ENCODE assay signal across 1 cellular context in genomic region chr1:32848354-32849063, GRCh38.
TF ChIP-seq lines count a peak whose summit lies in the region.

No MANE protein-coding gene starts in this region.

TF ChIP-seq in GM12878, 131 proteins besides CTCF, POLR2A, EP300 and RAD21 (continued from another document):
- TF ChIP-seq ZBTB40 (IDR thresholded peaks at IDR 0.05; ENCODE audit: borderline replicate concordance) (no peak), MEF2A (IDR thresholded peaks at IDR 0.05; ENCODE audit: insufficient read depth, low read depth, low read length) (peak; percentile 45; the same call in 1 of the 2 replicates), BCL3 (IDR thresholded peaks at IDR 0.05; ENCODE audit: borderline replicate concordance, insufficient read depth, low read depth, low read length, poor library complexity, severe bottlenecking) (no peak), IKZF2 (IDR thresholded peaks at IDR 0.05) (no peak), CREB1 (IDR thresholded peaks at IDR 0.05; ENCODE audit: low read depth) (0 out of 2 replicates have a peak, but pooled peaks have one; percentile 30), BMI1 (IDR thresholded peaks at IDR 0.05; ENCODE audit: borderline replicate concordance) (no peak), STAT1 (conservative IDR thresholded peaks at IDR 0.05) (no peak), TAF1 (IDR thresholded peaks at IDR 0.05; ENCODE audit: borderline replicate concordance, low read depth, low read length) (no peak), E2F4 (IDR thresholded peaks at IDR 0.05; ENCODE audit: low read depth, low read length) (no peak), MTA3 (IDR thresholded peaks at IDR 0.05; ENCODE audit: borderline replicate concordance, low read length) (no peak), SMAD1 (IDR thresholded peaks at IDR 0.05; ENCODE audit: low read depth, partially characterized antibody) (no peak), NR2F1 (conservative IDR thresholded peaks at IDR 0.05) (0 out of 2 replicates have a peak, but pooled peaks have one; percentile 16), CREM (IDR thresholded peaks at IDR 0.05; ENCODE audit: low read depth) (no peak), PRDM15 (CRISPR knock-in tag; IDR thresholded peaks at IDR 0.05) (no peak), WRNIP1 (IDR thresholded peaks at IDR 0.05; ENCODE audit: borderline replicate concordance, low read depth, low read length) (no peak), GABPA (IDR thresholded peaks at IDR 0.05; ENCODE audit: low read depth) (no peak), IKZF1 (conservative IDR thresholded peaks at IDR 0.05) (no peak), BRCA1 (IDR thresholded peaks at IDR 0.05; ENCODE audit: low read depth, low read length) (no peak), SPI1 (IDR thresholded peaks at IDR 0.05; ENCODE audit: borderline replicate concordance, insufficient read depth, low read depth, low read length) (no peak), NFIC (IDR thresholded peaks at IDR 0.05; ENCODE audit: low read depth, low read length) (peak; percentile 34; the same call in 1 of the 2 replicates), TCF12 (IDR thresholded peaks at IDR 0.05; ENCODE audit: low read depth, low read length) (no peak), NR2C1 (IDR thresholded peaks at IDR 0.05) (no peak), FOXM1 (IDR thresholded peaks at IDR 0.05; ENCODE audit: low read depth, low read length) (no peak), ASH2L (IDR thresholded peaks at IDR 0.05; ENCODE audit: borderline replicate concordance, low read depth) (no peak), SUZ12 (IDR thresholded peaks at IDR 0.05; ENCODE audit: unreplicated experiment) (no peak), MAX (IDR thresholded peaks at IDR 0.05; ENCODE audit: low read depth, low read length) (no peak), RUNX3 (IDR thresholded peaks at IDR 0.05; ENCODE audit: low read length) (peak; percentile 33; the same call in 1 of the 2 replicates), CUX1 (IDR thresholded peaks at IDR 0.05; ENCODE audit: insufficient replicate concordance, low read depth, low read length) (no peak)
TF ChIP-seq in GM12878: peak in this region for 12.
